In the genomic region with DNA sequence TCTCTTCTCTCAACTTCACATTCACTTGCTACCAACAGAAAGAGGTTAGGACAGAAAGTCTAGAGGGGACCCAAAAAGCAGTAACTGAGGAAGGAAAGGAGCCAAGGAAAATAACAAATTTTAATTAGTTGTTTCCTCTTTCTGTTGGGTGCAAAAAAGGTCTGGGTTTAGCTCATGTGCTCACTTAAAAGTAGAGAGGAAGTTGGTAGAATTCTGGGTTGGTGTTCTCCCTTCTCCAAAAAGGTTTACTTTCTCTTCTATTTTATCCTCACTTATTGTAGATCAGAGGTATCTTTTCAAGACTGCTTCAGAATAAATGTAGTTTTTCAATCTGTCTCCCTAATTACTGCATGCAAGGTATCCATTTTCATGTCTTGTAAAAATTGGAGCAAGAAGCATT, we compare ENCODE assay signal across 15 cellular contexts.
"Had no signal": no experiment of that assay in that cellular context is flagged by ENCODE, and none has a peak within 500 bp of the region (broad histone marks: within the 10 kb centered on the region; RNA-seq: fewer than 3 reads in every experiment).

No MANE protein-coding gene starts in this region.

- FAIRE-seq: endothelial cell of umbilical vein had no signal

- H3K4me3 Mint-ChIP-seq: activated T-cell treated with anti-CD3 and anti-CD28 coated beads, Interleukin-2, amount 50 U/mL, for 72 hours; natural killer cell treated with Interleukin-12 subunit alpha and Interleukin-12 subunit beta and Interleukin-15 and Interleukin-18, amount 100 ng/mL, for 72 hours; type B pancreatic cell had no signal

- H3K27ac Mint-ChIP-seq: activated T-cell treated with anti-CD3 and anti-CD28 coated beads, Interleukin-2, amount 50 U/mL, for 72 hours; natural killer cell treated with Interleukin-12 subunit alpha and Interleukin-12 subunit beta and Interleukin-15 and Interleukin-18, amount 100 ng/mL, for 72 hours; progenitor cell of endocrine pancreas; type B pancreatic cell had no signal

- H3K27me3 Mint-ChIP-seq: natural killer cell treated with Interleukin-12 subunit alpha and Interleukin-12 subunit beta and Interleukin-15 and Interleukin-18, amount 100 ng/mL, for 72 hours; progenitor cell of endocrine pancreas; type B pancreatic cell had no signal

- H3K9me3 Mint-ChIP-seq: activated T-cell treated with anti-CD3 and anti-CD28 coated beads, Interleukin-2, amount 50 U/mL, for 72 hours; natural killer cell treated with Interleukin-12 subunit alpha and Interleukin-12 subunit beta and Interleukin-15 and Interleukin-18, amount 100 ng/mL, for 72 hours; type B pancreatic cell had no signal

- ATAC-seq: activated T-cell treated with anti-CD3 and anti-CD28 coated beads, Interleukin-2, amount 50 U/mL, for 72 hours; heart right ventricle; left lung; natural killer cell treated with Interleukin-12 subunit alpha and Interleukin-12 subunit beta and Interleukin-15 and Interleukin-18, amount 100 ng/mL, for 72 hours; right cardiac atrium had no signal

- DNase-seq: activated CD4-positive, alpha-beta T cell treated with anti-CD3 and anti-CD28 coated beads, Interleukin-2, amount 50 U/mL, for 4 hours; activated CD4-positive, CD25-positive, alpha-beta regulatory T cell treated with anti-CD3 and anti-CD28 coated beads, Interleukin-2, amount 50 U/mL, for 72 hours; activated T-cell treated with anti-CD3 and anti-CD28 coated beads, Interleukin-2, amount 50 U/mL, for 72 hours; foreskin melanocyte; heart right ventricle; islet precursor cell; left lung; occipital lobe; right cardiac atrium; stimulated activated CD4-positive, alpha-beta T cell treated with anti-CD3 and anti-CD28 coated beads, Interleukin-1b, Interleukin-23, amount 100 ng/mL, for 48 hours; stimulated activated naive CD4-positive, alpha-beta T cell had no signal
